Comparison of ENCODE assay signal across 21 cellular contexts in genomic region chr22:22031571-22031970, GRCh38.
"Had no signal": no experiment of that assay in that cellular context is flagged by ENCODE, and none has a peak within 500 bp of the region (broad histone marks: within the 10 kb centered on the region; RNA-seq: fewer than 3 reads in every experiment).

No MANE protein-coding gene starts in this region.

- H3K4me1 ChIP-seq: uterus had no signal

- H3K36me3 ChIP-seq: esophagus squamous epithelium, uterus, WERI-Rb-1 had no signal

- H3K27ac ChIP-seq: WERI-Rb-1 had no signal

- H3K4me3 ChIP-seq: esophagus squamous epithelium, uterus had no signal

- H3K27me3 ChIP-seq: uterus had no signal

- ATAC-seq: activated CD8-positive, alpha-beta T cell treated with anti-CD3 and anti-CD28 coated beads, Interleukin-2, amount 10 ng/mL, durations not matched to agents 7 days and 5 days; activated naive CD4-positive, alpha-beta T cell treated with anti-CD3 and anti-CD28 coated beads, Interleukin-2, amount 50 U/mL, for 72 hours had no signal

- H3K9me3 ChIP-seq: esophagus squamous epithelium, uterus had no signal

- DNase-seq: activated CD4-positive, alpha-beta T cell treated with anti-CD3 and anti-CD28 coated beads for 4 hours; activated CD8-positive, alpha-beta memory T cell treated with anti-CD3 and anti-CD28 coated beads, Interleukin-2, amount 50 U/mL, for 4 hours; activated CD8-positive, alpha-beta T cell treated with anti-CD3 and anti-CD28 coated beads, Interleukin-2, amount 10 ng/mL, durations not matched to agents 7 days and 5 days; activated gamma-delta T cell; activated T-cell treated with anti-CD3 and anti-CD28 coated beads, Interleukin-2, amount 50 U/mL, for 48 hours; amygdala; central memory CD4-positive, alpha-beta T cell; cortex of kidney; effector CD4-positive, alpha-beta T cell; esophagus squamous epithelium; foreskin fibroblast; immature natural killer cell; mesendoderm; nucleus accumbens; stimulated activated CD4-positive, alpha-beta T cell treated with anti-CD3 and anti-CD28 coated beads, Interleukin-15, amount 100 ng/mL, for 24 hours; stimulated activated CD4-positive, alpha-beta T cell treated with anti-CD3 and anti-CD28 coated beads, Interleukin-4, amount 100 ng/mL, for 1 hour; stimulated activated naive CD4-positive, alpha-beta T cell treated with Interleukin-2 at 50 U/mL for 16 hours; T-helper 17 cell; uterus; WERI-Rb-1 had no signal
